ENCODE assay signal across 13 cellular contexts in the genomic region with DNA sequence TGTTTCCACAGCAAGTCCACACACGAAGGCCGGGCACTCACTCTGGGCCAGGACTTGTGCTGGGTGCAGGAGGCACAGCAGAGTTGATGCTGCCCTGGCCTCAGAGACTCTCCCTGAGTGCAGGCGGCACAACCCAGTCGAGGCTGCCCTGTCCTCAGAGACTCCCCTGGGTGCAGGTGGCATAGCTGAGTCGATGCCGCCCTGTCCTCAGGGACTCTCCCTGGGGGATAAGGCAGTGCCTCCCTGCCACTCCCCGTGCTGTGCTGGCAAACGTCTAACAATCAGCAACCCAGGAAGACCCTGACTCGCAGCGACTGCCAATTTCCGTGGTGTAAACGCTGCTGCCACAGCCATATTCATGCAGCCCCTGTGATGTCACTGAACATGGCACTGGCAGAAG.
A peak's percentile ranks its signal among the peaks of the same experiment; 100 is the strongest.
DNase-seq lines count a peak whose midpoint lies in the region; ATAC-seq, FAIRE-seq and TF ChIP-seq lines count a peak whose summit lies in the region.
"Had no signal": no experiment of that assay in that cellular context is flagged by ENCODE, and none has a peak within 500 bp of the region (broad histone marks: within the 10 kb centered on the region; RNA-seq: fewer than 3 reads in every experiment).

No MANE protein-coding gene starts in this region.

- no peak overlapping the region for H2AFZ ChIP-seq in neuronal stem cell (ENCODE audit: low read length)
- H2AFZ ChIP-seq: GM23248 had no signal

- H3K79me1 ChIP-seq in neuronal stem cell (ENCODE audit: low read depth, low read length), result no peaks in the 10 kb centered on the region

- H3K18ac ChIP-seq in neuronal stem cell (ENCODE audit: low read length), result peak overlapping the region; percentile 87

- no peak overlapping the region for H3K4ac ChIP-seq in neuronal stem cell (ENCODE audit: low read length)

- no peak overlapping the region for H3K9ac ChIP-seq in BLaER1
- no peak overlapping the region for H3K9ac ChIP-seq in neuronal stem cell (ENCODE audit: low read depth, low read length, poor library complexity)
- H3K9ac ChIP-seq: GM23248 had no signal

- H3K36me3 ChIP-seq in heart right ventricle (no peaks in the 10 kb centered on the region), BLaER1 (no peaks in the 10 kb centered on the region), bronchial epithelial cell (ENCODE audit: control insufficient read depth, insufficient read depth, low read length) (no peaks in the 10 kb centered on the region), neuronal stem cell (replicated peaks in 1 of 2; ENCODE audit: control insufficient read depth in 2 of 2, insufficient read depth in 2 of 2, low read length in 2 of 2) (no peaks in the 10 kb centered on the region)

- H3K4me3 ChIP-seq in heart right ventricle, result no peak overlapping the region
- no peak overlapping the region for H3K4me3 ChIP-seq in BLaER1
- no peak overlapping the region for H3K4me3 ChIP-seq in bronchial epithelial cell (ENCODE audit: low read depth, low read length)
- no peak overlapping the region for H3K4me3 ChIP-seq in neuronal stem cell (ENCODE audit: low read length in 2 of 2)
- H3K4me3 ChIP-seq: GM23248 had no signal

- no peak overlapping the region for H3K27ac ChIP-seq in heart right ventricle
- no peak overlapping the region for H3K27ac ChIP-seq in BLaER1
- H3K27ac ChIP-seq in neuronal stem cell (replicated peaks; ENCODE audit: low read length), result no peak overlapping the region
- H3K27ac ChIP-seq: 22Rv1, GM23248 had no signal

- H3K23ac ChIP-seq in neuronal stem cell (ENCODE audit: low read depth, low read length, poor library complexity), result peak overlapping the region; percentile 25

- peak; percentile 47 for DNase-seq in Right ventricle myocardium inferior (ENCODE audit: missing footprints)
- DNase-seq in heart right ventricle, result no peak
- no peak for DNase-seq in bronchial epithelial cell (ENCODE audit: low read depth)
- no peak for DNase-seq in neuronal stem cell (ENCODE audit: low spot score)
- no peak for DNase-seq in NCI-H510A (lab: John Stamatoyannopoulos, UW)
- no peak for DNase-seq in GM20000 (ENCODE audit: low spot score)
- DNase-seq: Calu3; CD4-positive, CD25-positive, alpha-beta regulatory T cell; DMS 273 treated with DMSO at 0.1 percent for 48 hours; GM23248 had no signal

- intact Hi-C loops in Right ventricle myocardium inferior (cut with DNase I), result no loop called here
- intact Hi-C loops in heart right ventricle (cut with DNase I), result no loop called here

- H3K14ac ChIP-seq in neuronal stem cell (ENCODE audit: low read length), result no peak overlapping the region

- ATAC-seq in Right ventricle myocardium inferior (no peak), heart right ventricle (no peak), HG02642 (IDR thresholded peaks at IDR 0.05; ENCODE audit: poor library complexity, unreplicated experiment) (no peak)

- peak overlapping the region; percentile 58 for H2BK15ac ChIP-seq in neuronal stem cell (ENCODE audit: low read length)

- H3K27me3 ChIP-seq in heart right ventricle (peaks cover 0 to 16% (median 0%) of the 10 kb centered on the region in 7 donors), BLaER1 (no peaks in the 10 kb centered on the region), bronchial epithelial cell (ENCODE audit: control insufficient read depth, insufficient read depth, low read length) (no peaks in the 10 kb centered on the region), neuronal stem cell (ENCODE audit: control insufficient read depth in 3 of 3, insufficient read depth in 3 of 3, low read depth in 1 of 3, low read length in 3 of 3) (peaks cover 0 to 5% (median 0%) of the 10 kb centered on the region in 3 experiments)

- 91% methylated on average over 12 of the region's 12 CpGs for WGBS in heart right ventricle, 2 donors
- no CpG with 5 or more reads among the region's 12 CpGs for WGBS in neuronal stem cell (ENCODE audit: extremely low coverage in 2 of 2, insufficient read length in 2 of 2, insufficient replicate concordance in 1 of 2), 2 donors

- no peaks in the 10 kb centered on the region for H4K20me1 ChIP-seq in BLaER1

- TF ChIP-seq CTCF in heart right ventricle (IDR thresholded peaks at IDR 0.05), result no peak
- no peak for TF ChIP-seq CTCF in bronchial epithelial cell (IDR thresholded peaks at IDR 0.05; ENCODE audit: insufficient read depth, low read length, severe bottlenecking)
- no peak for TF ChIP-seq CTCF in GM20000 (IDR thresholded peaks at IDR 0.05; ENCODE audit: extremely low read depth, missing control alignments)

- H4K8ac ChIP-seq in neuronal stem cell (ENCODE audit: low read depth, low read length), result no peak overlapping the region

- H2BK120ac ChIP-seq in neuronal stem cell (ENCODE audit: low read depth, low read length), result peak overlapping the region; percentile 54

- H2AK5ac ChIP-seq in neuronal stem cell (ENCODE audit: low read depth, low read length), result peak overlapping the region; percentile 98

- H2BK5ac ChIP-seq in neuronal stem cell (ENCODE audit: low read length), result peak overlapping the region; percentile 60

- H3K4me1 ChIP-seq in heart right ventricle (peaks cover 0 to 14% (median 8%) of the 10 kb centered on the region in 9 donors), BLaER1 (peaks cover 43% of the 10 kb centered on the region), neuronal stem cell (ENCODE audit: control insufficient read depth in 2 of 2, insufficient read depth in 1 of 2, low read depth in 1 of 2, low read length in 2 of 2) (peaks cover 0 to 7% of the 10 kb centered on the region in 2 donors)

- H3K9me3 ChIP-seq in heart right ventricle (no peaks in the 10 kb centered on the region), BLaER1 (no peaks in the 10 kb centered on the region), neuronal stem cell (replicated peaks in 1 of 2; ENCODE audit: control insufficient read depth in 2 of 2, insufficient read depth in 1 of 2, low read depth in 1 of 2, low read length in 2 of 2) (peaks cover 0 to 6% of the 10 kb centered on the region in 2 donors)

- no peak overlapping the region for H4K91ac ChIP-seq in neuronal stem cell (ENCODE audit: low read depth, low read length, poor library complexity)

- peak overlapping the region; percentile 68 for H3K4me2 ChIP-seq in BLaER1
- no peak overlapping the region for H3K4me2 ChIP-seq in neuronal stem cell (ENCODE audit: insufficient read depth, low read length, poor library complexity, severe bottlenecking)

- peak; percentile 52 for FAIRE-seq in bronchial epithelial cell (lab: Jason Lieb, UNC)

- peak overlapping the region; percentile 41 for H2BK12ac ChIP-seq in neuronal stem cell (ENCODE audit: low read length)
